In genomic region chr3:23880703-23881339, GRCh38 we compare ENCODE assay signal across 1 cellular context.
TF ChIP-seq lines count a peak whose summit lies in the region.

No MANE protein-coding gene starts in this region.

TF ChIP-seq in HepG2, 621 proteins besides CTCF, POLR2A, EP300 and RAD21:
- TF ChIP-seq ZNF501 (CRISPR knock-in tag; IDR thresholded peaks at IDR 0.05) (no peak), ZBTB43 (CRISPR knock-in tag; conservative IDR thresholded peaks at IDR 0.05) (no peak), REXO4 (CRISPR knock-in tag; IDR thresholded peaks at IDR 0.05; ENCODE audit: borderline replicate concordance) (no peak), SP2 (CRISPR knock-in tag; IDR thresholded peaks at IDR 0.05) (no peak)
TF ChIP-seq in HepG2: peak in this region for 0.
